In the genomic region with DNA sequence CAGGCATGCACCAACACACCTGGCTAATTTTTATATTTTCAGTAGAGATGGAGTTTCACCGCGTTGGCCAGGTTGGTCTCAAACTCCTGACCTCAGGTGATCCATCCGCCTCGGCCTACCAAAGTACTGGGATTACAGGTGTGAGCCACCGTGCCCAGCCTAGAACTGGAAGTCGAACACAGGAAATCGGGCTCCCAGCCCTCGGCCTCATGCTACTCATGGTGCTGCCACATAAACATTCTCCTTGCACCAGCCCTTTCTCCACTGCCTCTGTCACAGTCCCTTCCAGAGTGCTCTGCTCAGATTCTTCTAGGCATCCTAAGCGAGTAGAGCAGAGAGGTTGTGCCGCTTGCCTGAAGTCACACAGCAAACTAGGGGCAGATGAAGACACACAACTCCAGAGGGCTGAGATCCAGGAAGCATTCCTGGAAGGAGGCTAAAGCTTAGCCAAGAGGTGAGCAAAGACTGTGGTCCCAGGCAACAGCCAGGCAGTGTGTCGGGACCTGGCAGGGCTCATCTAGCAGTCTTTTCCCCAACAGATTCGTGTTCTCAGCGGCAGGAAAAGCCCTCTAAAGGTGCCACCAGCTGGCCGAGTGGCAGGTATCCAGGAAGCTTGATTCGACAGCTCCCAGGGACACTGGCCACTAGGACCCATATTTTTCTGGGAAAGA, we compare ENCODE assay signal across 25 cellular contexts. TPM values are rescaled to one million over a fixed set of nuclear protein-coding genes. Genes with fewer than 3 reads are reported as not detected.
"Had no signal": no experiment of that assay in that cellular context is flagged by ENCODE, and none has a peak within 500 bp of the region (broad histone marks: within the 10 kb centered on the region; RNA-seq: fewer than 3 reads in every experiment).

No MANE protein-coding gene starts in this region.

- H3K4me1 ChIP-seq: adrenal gland, breast epithelium, Peyer's patch had no signal

- H3K9me3 ChIP-seq: adrenal gland, breast epithelium, Peyer's patch had no signal

- H3K36me3 ChIP-seq: adrenal gland, breast epithelium, Peyer's patch had no signal

- DNase-seq: activated CD4-positive, alpha-beta T cell treated with anti-CD3 and anti-CD28 coated beads for 4 hours; activated CD8-positive, alpha-beta memory T cell treated with anti-CD3 and anti-CD28 coated beads, Interleukin-2, amount 50 U/mL, for 4 hours; activated CD8-positive, alpha-beta T cell treated with anti-CD3 and anti-CD28 coated beads for 36 hours; activated naive CD4-positive, alpha-beta T cell treated with anti-CD3 and anti-CD28 coated beads, Interleukin-2, amount 50 U/mL, for 16 hours; activated naive CD8-positive, alpha-beta T cell treated with anti-CD3 and anti-CD28 coated beads, Interleukin-2, amount 10 ng/mL, durations not matched to agents 7 days and 5 days; activated T-cell treated with anti-CD3 and anti-CD28 coated beads, Interleukin-2, amount 50 U/mL, for 1 hour; adrenal gland; aorta; Karpas-422; MM.1S; NCI-H1105; NCI-H1436; NCI-H1694 treated with DMSO at 0.1 percent for 48 hours; NCI-H2081 treated with DMSO at 0.1 percent for 48 hours; NCI-H2171 treated with DMSO at 0.1 percent for 48 hours; NCI-H226; NCI-H526; NCI-H82; Peyer's patch; SHP77 treated with DMSO at 0.1 percent for 48 hours had no signal

- H3K27ac ChIP-seq: adrenal gland, breast epithelium, Peyer's patch, RWPE1 had no signal

- H3K27me3 ChIP-seq: adrenal gland, breast epithelium, Peyer's patch had no signal

- ATAC-seq: activated CD4-positive, CD25-positive, alpha-beta regulatory T cell treated with anti-CD3 and anti-CD28 coated beads, Interleukin-2, amount 50 U/mL, for 24 hours; activated CD8-positive, alpha-beta T cell treated with anti-CD3 and anti-CD28 coated beads for 36 hours had no signal

- H3K4me3 ChIP-seq: adrenal gland, breast epithelium, Peyer's patch had no signal

RNA-seq across cellular contexts. Expression of a gene that starts 29.6 kb away (rescaled TPM):
- total RNA-seq: activated CD8-positive, alpha-beta T cell treated with anti-CD3 and anti-CD28 coated beads for 36 hours; activated naive CD8-positive, alpha-beta T cell treated with anti-CD3 and anti-CD28 coated beads, Interleukin-2, amount 10 ng/mL, durations not matched to agents 7 days and 5 days; adrenal gland; aorta; breast epithelium; NCI-H460; Peyer's patch; SK-MEL-5 had no signal

RNA-seq across cellular contexts. Expression of a gene that starts 40.8 kb away (rescaled TPM):
- total RNA-seq: activated CD8-positive, alpha-beta T cell treated with anti-CD3 and anti-CD28 coated beads for 36 hours; activated naive CD8-positive, alpha-beta T cell treated with anti-CD3 and anti-CD28 coated beads, Interleukin-2, amount 10 ng/mL, durations not matched to agents 7 days and 5 days; adrenal gland; NCI-H460; Peyer's patch; SK-MEL-5 had no signal
